Comparison of ENCODE assay signal across 9 cellular contexts in genomic region chr17:51860934-51861561, GRCh38.
DNase-seq lines count a peak whose midpoint lies in the region; ATAC-seq, FAIRE-seq and TF ChIP-seq lines count a peak whose summit lies in the region.
"Had no signal": no experiment of that assay in that cellular context is flagged by ENCODE, and none has a peak within 500 bp of the region (broad histone marks: within the 10 kb centered on the region; RNA-seq: fewer than 3 reads in every experiment).

No MANE protein-coding gene starts in this region.

- peak; percentile 21 for FAIRE-seq in GM18507 (lab: Jason Lieb, UNC)

- no peaks in the 10 kb centered on the region for H3K36me3 ChIP-seq in brain microvascular endothelial cell (replicated peaks)

- no peak for ATAC-seq in HG03025 (IDR thresholded peaks at IDR 0.05; ENCODE audit: low FRiP score, unreplicated experiment)

- no peak overlapping the region for H3K27ac ChIP-seq in brain microvascular endothelial cell

- H3K4me3 ChIP-seq in brain microvascular endothelial cell (ENCODE audit: low read depth, low read length): no peak overlapping the region

- no peaks in the 10 kb centered on the region for H3K27me3 ChIP-seq in brain microvascular endothelial cell (replicated peaks)

- peak; percentile 72 for TF ChIP-seq CTCF in brain microvascular endothelial cell (IDR thresholded peaks at IDR 0.05; ENCODE audit: low read depth, low read length, missing control alignments)

- DNase-seq in COLO668 (lab: John Stamatoyannopoulos, UW; ENCODE audit: unreplicated experiment): peak; percentile 31
- DNase-seq in GM18507 (ENCODE audit: extremely low spot score, insufficient read length, low read depth): no peak
- peak; percentile 66 for DNase-seq in NCI-H2029 treated with DMSO at 0.1 percent for 48 hours (lab: John Stamatoyannopoulos, UW)
- peak; percentile 10 for DNase-seq in brain microvascular endothelial cell
- peak; percentile 66 for DNase-seq in myocyte (ENCODE audit: low read depth)
- DNase-seq in DMS114 treated with DMSO at 0.1 percent for 48 hours (lab: John Stamatoyannopoulos, UW; ENCODE audit: unreplicated experiment): no peak
- DNase-seq in NCI-H2107 treated with DMSO at 0.1 percent for 48 hours (lab: John Stamatoyannopoulos, UW; ENCODE audit: unreplicated experiment): no peak
- DNase-seq: IMR-90 had no signal

- in situ Hi-C loops in brain microvascular endothelial cell (cut with HindIII; ENCODE audit: low pct_ligation_motif_present, low sequenced_read_pairs): no loop called here

Comparison
In these comparisons a context has a peak if more than half of its experiments do, and no peak if none do; other contexts are left out.
1. DNase-seq: peak in COLO668 (single experiment), NCI-H2029 treated with DMSO at 0.1 percent for 48 hours (single experiment), brain microvascular endothelial cell (single experiment) and myocyte (single experiment); none in GM18507 (single experiment), DMS114 treated with DMSO at 0.1 percent for 48 hours (single experiment) and NCI-H2107 treated with DMSO at 0.1 percent for 48 hours (single experiment).